Comparison of ENCODE assay signal across 1 cellular context in the genomic region with DNA sequence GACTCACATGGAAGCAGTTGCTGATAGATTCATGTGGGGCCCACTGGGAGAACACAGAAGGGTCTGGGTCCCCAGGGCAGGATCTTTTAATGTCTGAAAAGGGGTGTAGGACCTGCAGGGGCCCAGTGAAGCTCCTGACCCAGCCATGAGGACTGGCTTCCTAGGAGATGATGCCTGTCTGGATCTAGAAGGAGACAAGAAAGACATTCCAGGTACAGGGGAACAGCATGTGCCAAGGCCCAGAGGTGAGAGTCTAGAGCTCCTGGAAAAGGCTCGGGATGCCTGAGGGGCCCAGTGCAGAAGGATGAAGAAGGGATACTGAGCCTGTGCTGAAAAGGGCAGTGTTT.
A peak's percentile ranks its signal among the peaks of the same experiment; 100 is the strongest.
TF ChIP-seq lines count a peak whose summit lies in the region.

No MANE protein-coding gene starts in this region.

TF ChIP-seq in H1, 55 proteins besides CTCF, POLR2A, EP300 and RAD21:
- TF ChIP-seq EZH2 (IDR thresholded peaks at IDR 0.05; ENCODE audit: low read depth, low read length, severe bottlenecking) (no peak), KDM1A (IDR thresholded peaks at IDR 0.05; ENCODE audit: borderline replicate concordance, low read length) (peak; percentile 44; the same call in 1 of the 2 replicates), SAP30 (IDR thresholded peaks at IDR 0.05; ENCODE audit: insufficient read depth, insufficient replicate concordance, low read length) (no peak)
